In genomic region chr17:12664894-12665262, GRCh38 we compare ENCODE assay signal across 9 cellular contexts. TPM values are rescaled to one million over a fixed set of nuclear protein-coding genes. Genes with fewer than 3 reads are reported as not detected.
DNase-seq lines count a peak whose midpoint lies in the region; ATAC-seq and TF ChIP-seq lines count a peak whose summit lies in the region.
"Had no signal": no experiment of that assay in that cellular context is flagged by ENCODE, and none has a peak within 500 bp of the region (broad histone marks: within the 10 kb centered on the region; RNA-seq: fewer than 3 reads in every experiment).

No MANE protein-coding gene starts in this region.

- H3K4me1 ChIP-seq in BLaER1: no peaks in the 10 kb centered on the region
- H3K4me1 ChIP-seq in SK-N-SH (ENCODE audit: control insufficient read depth in 1 of 2, insufficient read depth in 2 of 2, low read depth in 1 of 2, low read length in 1 of 2): no peaks in the 10 kb centered on the region
- H3K4me1 ChIP-seq in parathyroid adenoma: no peaks in the 10 kb centered on the region
- no peaks in the 10 kb centered on the region for H3K4me1 ChIP-seq in OCI-LY7 (ENCODE audit: insufficient read depth, low read length, poor library complexity, severe bottlenecking)

- H3K9me2 ChIP-seq in SK-N-SH: no peaks in the 10 kb centered on the region
- no peaks in the 10 kb centered on the region for H3K9me2 ChIP-seq in OCI-LY7 (ENCODE audit: insufficient read depth, low read length)

- ATAC-seq in HG02885 (IDR thresholded peaks at IDR 0.05; ENCODE audit: poor library complexity, unreplicated experiment): no peak
- ATAC-seq in HG02798 (IDR thresholded peaks at IDR 0.05; ENCODE audit: poor library complexity, unreplicated experiment): no peak

- H3K4me3 ChIP-seq in BLaER1 (peak overlapping the region; percentile 58), SK-N-SH (ENCODE audit: low read depth in 2 of 2, low read length in 1 of 2) (peak overlapping the region; percentile 19 to 52; a peak in 3 of 4 replicates), parathyroid adenoma (ENCODE audit: low read depth, low read length) (peak overlapping the region; percentile 45), OCI-LY7 (ENCODE audit: low read depth, low read length, poor library complexity, severe bottlenecking) (no peak overlapping the region)

- H3K4me2 ChIP-seq in BLaER1: peak overlapping the region; percentile 74
- H3K4me2 ChIP-seq in SK-N-SH: peak overlapping the region; percentile 74
- peak overlapping the region; percentile 62 for H3K4me2 ChIP-seq in parathyroid adenoma (ENCODE audit: low read length)
- no peak overlapping the region for H3K4me2 ChIP-seq in OCI-LY7 (ENCODE audit: low read length)

- TF ChIP-seq CTCF in SK-N-SH (IDR thresholded peaks at IDR 0.05) (no peak), glutamatergic neuron (IDR thresholded peaks at IDR 0.05; ENCODE audit: partially characterized antibody, unreplicated experiment) (no peak), parathyroid adenoma (IDR thresholded peaks at IDR 0.05) (no peak), OCI-LY7 (conservative IDR thresholded peaks at IDR 0.05; ENCODE audit: low read length) (no peak)

- H3K27ac Mint-ChIP-seq in glutamatergic neuron (ENCODE audit: unreplicated experiment): no peak overlapping the region

- no peaks in the 10 kb centered on the region for H3K36me3 Mint-ChIP-seq in glutamatergic neuron (ENCODE audit: unreplicated experiment)

- H3K27ac ChIP-seq in BLaER1 (no peak overlapping the region), SK-N-SH (ENCODE audit: low read depth in 2 of 2, low read length in 1 of 2) (no peak overlapping the region), parathyroid adenoma (no peak overlapping the region), OCI-LY7 (ENCODE audit: low read depth, low read length, poor library complexity, severe bottlenecking) (no peak overlapping the region)

- H3K79me2 ChIP-seq in SK-N-SH (ENCODE audit: insufficient read depth) (no peaks in the 10 kb centered on the region), parathyroid adenoma (no peaks in the 10 kb centered on the region), OCI-LY7 (ENCODE audit: insufficient read depth, low read depth, low read length) (no peaks in the 10 kb centered on the region)

- no TSS peak for BruUV-seq in OCI-LY7 (replicated peaks; lab: Mats Ljungman, UMichigan)

- H3K27me3 ChIP-seq in BLaER1 (peaks cover 42% of the 10 kb centered on the region), SK-N-SH (ENCODE audit: insufficient read depth) (peaks cover 73% of the 10 kb centered on the region), parathyroid adenoma (ENCODE audit: control insufficient read depth, insufficient read depth, low read length) (no peaks in the 10 kb centered on the region)

- H3K36me3 ChIP-seq in BLaER1: no peaks in the 10 kb centered on the region
- H3K36me3 ChIP-seq in SK-N-SH (replicated peaks in 1 of 2; ENCODE audit: control insufficient read depth in 1 of 2, insufficient read depth in 2 of 2, low read length in 1 of 2): no peaks in the 10 kb centered on the region
- H3K36me3 ChIP-seq in parathyroid adenoma (ENCODE audit: control insufficient read depth, insufficient read depth, low read length): no peaks in the 10 kb centered on the region
- no peaks in the 10 kb centered on the region for H3K36me3 ChIP-seq in OCI-LY7 (ENCODE audit: insufficient read depth, low read length)

- H3K9me3 Mint-ChIP-seq in glutamatergic neuron (ENCODE audit: unreplicated experiment): peaks cover 4% of the 10 kb centered on the region

- no peak for TF ChIP-seq EP300 in SK-N-SH (IDR thresholded peaks at IDR 0.05; ENCODE audit: borderline replicate concordance in 1 of 2, low read depth in 1 of 2, low read length in 1 of 2)

- H3K27me3 Mint-ChIP-seq in glutamatergic neuron (ENCODE audit: unreplicated experiment): no peaks in the 10 kb centered on the region

- intact Hi-C loops in OCI-LY7 (cut with micrococcal nuclease; ENCODE audit: unreplicated experiment): no loop called here

- H3K4me3 Mint-ChIP-seq in glutamatergic neuron (ENCODE audit: unreplicated experiment): peak overlapping the region; percentile 91

- H3K9me3 ChIP-seq in BLaER1 (no peaks in the 10 kb centered on the region), SK-N-SH (no peaks in the 10 kb centered on the region), parathyroid adenoma (ENCODE audit: control insufficient read depth, low read length) (no peaks in the 10 kb centered on the region), OCI-LY7 (ENCODE audit: low read length) (no peaks in the 10 kb centered on the region)

- H2AFZ ChIP-seq in SK-N-SH (ENCODE audit: low read depth) (no peak overlapping the region), parathyroid adenoma (peak overlapping the region; percentile 81), OCI-LY7 (ENCODE audit: low read length) (no peak overlapping the region)

- H3F3A ChIP-seq in SK-N-SH (replicated peaks; ENCODE audit: insufficient read depth): no peaks in the 10 kb centered on the region

- H3K9ac ChIP-seq in BLaER1 (no peak overlapping the region), SK-N-SH (no peak overlapping the region), parathyroid adenoma (no peak overlapping the region)

- H3K4me1 Mint-ChIP-seq in glutamatergic neuron (ENCODE audit: low read depth, unreplicated experiment): no peaks in the 10 kb centered on the region

- DNase-seq in SK-N-SH (no peak), glutamatergic neuron (no peak), OCI-LY7 (ENCODE audit: low spot score) (no peak), T-helper 2 cell (no peak)
- DNase-seq: DMS153 had no signal

- H4K20me1 ChIP-seq in BLaER1: 0 out of 2 replicates have a peak, but pooled peaks cover 6% of the 10 kb centered on the region
- H4K20me1 ChIP-seq in SK-N-SH (ENCODE audit: insufficient read depth): no peaks in the 10 kb centered on the region
- H4K20me1 ChIP-seq in OCI-LY7 (ENCODE audit: insufficient read depth, low read length): no peaks in the 10 kb centered on the region

- POLR2A ChIA-PET in SK-N-SH (lab: Yijun Ruan, JAX): no interaction called here
- POLR2A ChIA-PET in OCI-LY7 (lab: Charles Lee): no interaction called here

- CTCF ChIA-PET in SK-N-SH (lab: Yijun Ruan, JAX): interaction anchor here (1.0 kb wide), 1 partner anchor 410 kb away, joined by 3 read pairs; no protein-coding TSS in a partner anchor
- CTCF ChIA-PET in OCI-LY7 (lab: Charles Lee; ENCODE audit: unreplicated experiment): no interaction called here

- TF ChIP-seq RAD21 in SK-N-SH (IDR thresholded peaks at IDR 0.05; ENCODE audit: low read length): no peak

- 15% methylated on average over 11 of the region's 11 CpGs for WGBS in SK-N-SH (ENCODE audit: low lambda C conversion rate)

TF ChIP-seq in SK-N-SH, 30 proteins besides CTCF, POLR2A, EP300 and RAD21:
- no peak for TF ChIP-seq FOXM1 (IDR thresholded peaks at IDR 0.05; ENCODE audit: low read depth)
- no peak for TF ChIP-seq POLR2AphosphoS5 (IDR thresholded peaks at IDR 0.05; ENCODE audit: low read depth, low read length)
- TF ChIP-seq JUND (IDR thresholded peaks at IDR 0.05): no peak
- TF ChIP-seq USF2 (IDR thresholded peaks at IDR 0.05; ENCODE audit: borderline replicate concordance, low read depth, low read length): no peak
TF ChIP-seq in SK-N-SH: peak in this region for 0.

RNA-seq across cellular contexts. Expression of gene MYOCD, which starts 0.8 kb away (rescaled TPM):
- polyA plus RNA-seq in SK-N-SH (2012; rRNA removed): not detected in 2 replicates
- not detected in 2 replicates for polyA plus RNA-seq in SK-N-SH (2012; cell fraction: cytosol; rRNA removed)
- not detected in 2 replicates for polyA plus RNA-seq in SK-N-SH (2012; cell fraction: nucleus; rRNA removed)
- total RNA-seq in glutamatergic neuron (ENCODE audit: unreplicated experiment): not detected
- total RNA-seq in OCI-LY7 (2014; rRNA removed; shearing (Covaris generic)): not detected in 2 replicates
- total RNA-seq in OCI-LY7 (2022): not detected in 2 replicates
